ENCODE assay signal across 30 cellular contexts in genomic region chr11:94396282-94396681, GRCh38. TPM values are rescaled to one million over a fixed set of nuclear protein-coding genes. Genes with fewer than 3 reads are reported as not detected.
"Had no signal": no experiment of that assay in that cellular context is flagged by ENCODE, and none has a peak within 500 bp of the region (broad histone marks: within the 10 kb centered on the region; RNA-seq: fewer than 3 reads in every experiment).

No MANE protein-coding gene starts in this region.

- H3K4me3 ChIP-seq: esophagus squamous epithelium, gastrocnemius medialis, heart right ventricle, left lung, lower lobe of right lung had no signal

- H3K36me3 ChIP-seq: esophagus squamous epithelium, gastrocnemius medialis, heart right ventricle, left lung, lower lobe of right lung had no signal

- H3K9me3 ChIP-seq: esophagus squamous epithelium, gastrocnemius medialis, lower lobe of right lung had no signal

- H3K27ac ChIP-seq: epithelial cell of prostate, esophagus squamous epithelium, gastrocnemius medialis, heart right ventricle, left lung, lower lobe of right lung had no signal

- H3K4me1 ChIP-seq: gastrocnemius medialis had no signal

- DNase-seq: cortex of kidney; effector CD8-positive, alpha-beta T cell; effector memory CD8-positive, alpha-beta T cell; endodermal cell; erythroblast; esophagus squamous epithelium; foreskin fibroblast; foreskin melanocyte; gastrocnemius medialis; glutamatergic neuron; head of caudate nucleus; heart right ventricle; hippocampal formation; left cardiac atrium; left lung; left ventricle myocardium superior; lower lobe of right lung; mesendoderm; midbrain; naive thymus-derived CD4-positive, alpha-beta T cell had no signal

- FAIRE-seq: colon, endometrium, islet of Langerhans, keratinocyte had no signal

- ATAC-seq: effector memory CD8-positive, alpha-beta T cell; esophagus mucosa; gastrocnemius medialis; heart right ventricle; left cardiac atrium; left lung; left ventricle myocardium superior; lower lobe of right lung; naive thymus-derived CD4-positive, alpha-beta T cell had no signal

RNA-seq across cellular contexts. Expression of gene GPR83, which starts 4.9 kb away (rescaled TPM):
- total RNA-seq: dermis microvascular lymphatic vessel endothelial cell, esophagus mucosa, esophagus squamous epithelium, glomerular endothelial cell, kidney epithelial cell, lower lobe of right lung, lung microvascular endothelial cell had no signal
